ENCODE assay signal across 18 cellular contexts in the genomic region with DNA sequence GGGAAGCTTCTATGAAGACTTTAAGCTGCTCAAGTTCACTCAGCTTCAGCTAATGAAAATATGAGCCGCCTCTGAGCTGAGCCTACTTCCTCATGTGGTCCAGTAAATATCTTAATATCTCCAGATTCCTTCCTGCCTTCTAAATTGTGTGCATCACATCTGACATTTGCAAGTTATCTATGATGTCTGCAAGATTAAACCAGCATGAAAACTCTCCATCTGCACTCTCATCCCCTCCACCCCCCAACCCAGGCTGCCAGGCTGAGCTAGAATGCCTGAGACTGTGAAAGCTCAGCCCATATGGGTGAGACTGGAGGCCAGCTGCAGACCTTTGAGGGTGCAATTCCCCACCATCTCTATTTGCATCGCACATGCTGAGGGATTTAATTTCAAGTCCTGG.
A peak's percentile ranks its signal among the peaks of the same experiment; 100 is the strongest.
DNase-seq lines count a peak whose midpoint lies in the region; ATAC-seq and TF ChIP-seq lines count a peak whose summit lies in the region.
"Had no signal": no experiment of that assay in that cellular context is flagged by ENCODE, and none has a peak within 500 bp of the region (broad histone marks: within the 10 kb centered on the region; RNA-seq: fewer than 3 reads in every experiment).

No MANE protein-coding gene starts in this region.

- no peak overlapping the region for H3K14ac ChIP-seq in H9 (ENCODE audit: insufficient read depth, low read length)

- no peak overlapping the region for H3K4me3 ChIP-seq in SK-N-SH (ENCODE audit: low read depth in 2 of 2, low read length in 1 of 2)
- H3K4me3 ChIP-seq: A549 had no signal

- H4K91ac ChIP-seq in H9 (ENCODE audit: insufficient read length, low read depth, low read length): no peak overlapping the region

- no peak overlapping the region for H3K18ac ChIP-seq in H9 (ENCODE audit: insufficient read length, low read depth, low read length)

- H2BK12ac ChIP-seq in H9 (ENCODE audit: insufficient read length, low read depth, low read length): no peak overlapping the region

- no peak overlapping the region for H4K8ac ChIP-seq in H9 (replicated peaks; ENCODE audit: insufficient read length, low read depth, low read length)

- 16% methylated on average over 2 of the region's 2 CpGs for WGBS in SK-N-SH (ENCODE audit: low lambda C conversion rate)
- WGBS in H9 (ENCODE audit: extremely low coverage, insufficient read length, low lambda C conversion rate): no CpG with 5 or more reads among the region's 2 CpGs

- H3K27ac Mint-ChIP-seq in nephron progenitor cell: peak overlapping the region; percentile 38
- no peak overlapping the region for H3K27ac Mint-ChIP-seq in H9
- H3K27ac Mint-ChIP-seq: CD4-positive, alpha-beta T cell had no signal

- no peak for TF ChIP-seq RAD21 in SK-N-SH (IDR thresholded peaks at IDR 0.05; ENCODE audit: low read length)

- H3K27me3 Mint-ChIP-seq in nephron progenitor cell (ENCODE audit: low read depth, poor library complexity) (no peaks in the 10 kb centered on the region), H9 (ENCODE audit: low read depth) (peaks cover 81% of the 10 kb centered on the region)

- H3K4me1 ChIP-seq in SK-N-SH (ENCODE audit: control insufficient read depth in 1 of 2, insufficient read depth in 2 of 2, low read depth in 1 of 2, low read length in 1 of 2) (peaks cover 0 to 9% of the 10 kb centered on the region in 2 experiments; a peak in 1 of 4 replicates), H9 (ENCODE audit: insufficient read depth, low read length) (no peaks in the 10 kb centered on the region)
- H3K4me1 ChIP-seq: Caco-2 had no signal

- no peaks in the 10 kb centered on the region for H3K79me1 ChIP-seq in H9 (ENCODE audit: insufficient read depth, low read depth, low read length, poor library complexity, severe bottlenecking)

- no peak overlapping the region for H2BK20ac ChIP-seq in H9 (ENCODE audit: low read depth, low read length, poor library complexity, severe bottlenecking)

- H3K9me3 Mint-ChIP-seq in nephron progenitor cell (no peaks in the 10 kb centered on the region), H9 (no peaks in the 10 kb centered on the region; a peak in 1 of 5 replicates)
- H3K9me3 Mint-ChIP-seq: CD4-positive, alpha-beta T cell had no signal

- H3K27me3 ChIP-seq in SK-N-SH (ENCODE audit: insufficient read depth) (peaks cover 6% of the 10 kb centered on the region; the same call in 1 of the 2 replicates), H9 (ENCODE audit: insufficient read depth, low read length) (no peaks in the 10 kb centered on the region)

- H3K4me1 Mint-ChIP-seq in nephron progenitor cell: peaks cover 24% of the 10 kb centered on the region
- H3K4me1 Mint-ChIP-seq in H9: peaks cover 0 to 7% of the 10 kb centered on the region in 2 experiments; a peak in 2 of 4 replicates

- no peak overlapping the region for H3K4ac ChIP-seq in H9 (ENCODE audit: low read depth, low read length)

- CTCF ChIA-PET in SK-N-SH (lab: Yijun Ruan, JAX): no interaction called here

- H2BK5ac ChIP-seq in H9 (ENCODE audit: insufficient read length, low read length): no peak overlapping the region

- no peaks in the 10 kb centered on the region for H3F3A ChIP-seq in SK-N-SH (replicated peaks; ENCODE audit: insufficient read depth)

- no peak overlapping the region for H3K56ac ChIP-seq in H9 (ENCODE audit: insufficient read length, low read depth, low read length)

- no peak overlapping the region for H3K27ac ChIP-seq in SK-N-SH (ENCODE audit: low read depth in 2 of 2, low read length in 1 of 2)
- no peak overlapping the region for H3K27ac ChIP-seq in H9 (ENCODE audit: insufficient read length, low read depth, low read length)
- H3K27ac ChIP-seq: 22Rv1, A549, C4-2B, HL-60 had no signal

- H3K36me3 Mint-ChIP-seq in nephron progenitor cell (ENCODE audit: low read depth): no peaks in the 10 kb centered on the region
- H3K36me3 Mint-ChIP-seq in H9 (ENCODE audit: insufficient read depth in 1 of 3, low read depth in 3 of 3): no peaks in the 10 kb centered on the region

- H3K23me2 ChIP-seq in H9 (ENCODE audit: insufficient read length, low read depth, low read length, poor library complexity, severe bottlenecking): no peaks in the 10 kb centered on the region

- no peaks in the 10 kb centered on the region for H3K79me2 ChIP-seq in SK-N-SH (ENCODE audit: insufficient read depth)
- H3K79me2 ChIP-seq in H9 (ENCODE audit: insufficient read depth, low read length): no peaks in the 10 kb centered on the region

- H4K20me1 ChIP-seq in SK-N-SH (ENCODE audit: insufficient read depth) (no peaks in the 10 kb centered on the region), H9 (ENCODE audit: control insufficient read depth, insufficient read depth, insufficient read length) (no peaks in the 10 kb centered on the region)

- H3T11ph ChIP-seq in H9 (ENCODE audit: low read length): no peak overlapping the region

- no peak overlapping the region for H3K4me3 Mint-ChIP-seq in nephron progenitor cell
- H3K4me3 Mint-ChIP-seq in H9: no peak overlapping the region
- H3K4me3 Mint-ChIP-seq: CD4-positive, alpha-beta T cell had no signal

- H3K36me3 ChIP-seq in SK-N-SH (replicated peaks in 1 of 2; ENCODE audit: control insufficient read depth in 1 of 2, insufficient read depth in 2 of 2, low read length in 1 of 2): no peaks in the 10 kb centered on the region

- H3K9me2 ChIP-seq in SK-N-SH: no peaks in the 10 kb centered on the region

- DNase-seq in DMS 273 (lab: John Stamatoyannopoulos, UW; ENCODE audit: unreplicated experiment) (peak; percentile 53), DMS 273 treated with DMSO at 0.1 percent for 48 hours (lab: John Stamatoyannopoulos, UW) (no peak), SK-N-SH (peak; percentile 55), nephron progenitor cell (no peak), ecto neural progenitor cell (ENCODE audit: low spot score) (no peak), H9 (no peak)
- DNase-seq: AML-193; Caco-2; CD4-positive, alpha-beta T cell; DMS79 treated with DMSO at 0.1 percent for 48 hours; GF-D8; GOT3; H7 had no signal

- no peaks in the 10 kb centered on the region for H3K9me3 ChIP-seq in SK-N-SH
- no peaks in the 10 kb centered on the region for H3K9me3 ChIP-seq in H9 (ENCODE audit: control insufficient read depth, low read depth, low read length)
- H3K9me3 ChIP-seq: A549 had no signal

- no peak overlapping the region for H3K23ac ChIP-seq in H9 (ENCODE audit: insufficient read length, low read depth, low read length)

- no peak for ATAC-seq in HG02840 (IDR thresholded peaks at IDR 0.05; ENCODE audit: low FRiP score, unreplicated experiment)
- ATAC-seq: A549 had no signal

- H2AK5ac ChIP-seq in H9 (ENCODE audit: insufficient read length, low read length): no peak overlapping the region

- no peak overlapping the region for H4K5ac ChIP-seq in H9 (ENCODE audit: insufficient read length, low read depth, low read length)

- no peak overlapping the region for H3K4me2 ChIP-seq in SK-N-SH
- H3K4me2 ChIP-seq in H9 (ENCODE audit: insufficient read depth, insufficient read length, low read length): no peak overlapping the region
- H3K4me2 ChIP-seq: A549 had no signal

- POLR2A ChIA-PET in SK-N-SH (lab: Yijun Ruan, JAX): no interaction called here

- H2AFZ ChIP-seq in SK-N-SH (ENCODE audit: low read depth): no peak overlapping the region
- H2AFZ ChIP-seq in H9 (ENCODE audit: low read length): no peak overlapping the region

- TF ChIP-seq EP300 in SK-N-SH (IDR thresholded peaks at IDR 0.05; ENCODE audit: borderline replicate concordance in 1 of 2, low read depth in 1 of 2, low read length in 1 of 2): peak in 1 of 2 experiments; percentile 69; a peak in 1 of 4 replicates

- no peak overlapping the region for H3K9ac ChIP-seq in SK-N-SH
- no peak overlapping the region for H3K9ac ChIP-seq in H9 (ENCODE audit: extremely low read depth, insufficient read length, low read length)

- no peak for TF ChIP-seq CTCF in SK-N-SH (IDR thresholded peaks at IDR 0.05)
- no peak for TF ChIP-seq CTCF in nephron progenitor cell (IDR thresholded peaks at IDR 0.05)
- TF ChIP-seq CTCF in H9 (conservative IDR thresholded peaks at IDR 0.05): no peak

- no peak overlapping the region for H2BK120ac ChIP-seq in H9 (ENCODE audit: low read depth, low read length, poor library complexity, severe bottlenecking)

- H2BK15ac ChIP-seq in H9 (ENCODE audit: low read depth, low read length): no peak overlapping the region

TF ChIP-seq in SK-N-SH, 30 proteins besides CTCF, POLR2A, EP300 and RAD21 (continues in another document):
- TF ChIP-seq TEAD4 (IDR thresholded peaks at IDR 0.05; ENCODE audit: borderline replicate concordance, insufficient read depth): no peak
- no peak for TF ChIP-seq SMC3 (IDR thresholded peaks at IDR 0.05; ENCODE audit: low read depth, low read length)
- TF ChIP-seq, protein P1, sequence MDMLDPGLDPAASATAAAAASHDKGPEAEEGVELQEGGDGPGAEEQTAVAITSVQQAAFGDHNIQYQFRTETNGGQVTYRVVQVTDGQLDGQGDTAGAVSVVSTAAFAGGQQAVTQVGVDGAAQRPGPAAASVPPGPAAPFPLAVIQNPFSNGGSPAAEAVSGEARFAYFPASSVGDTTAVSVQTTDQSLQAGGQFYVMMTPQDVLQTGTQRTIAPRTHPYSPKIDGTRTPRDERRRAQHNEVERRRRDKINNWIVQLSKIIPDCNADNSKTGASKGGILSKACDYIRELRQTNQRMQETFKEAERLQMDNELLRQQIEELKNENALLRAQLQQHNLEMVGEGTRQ (IDR thresholded peaks at IDR 0.05; ENCODE audit: borderline replicate concordance, low read depth, low read length): no peak
- TF ChIP-seq EZH2phosphoT487 (IDR thresholded peaks at IDR 0.05; ENCODE audit: borderline replicate concordance, low read depth): no peak
- no peak for TF ChIP-seq IRF3 (IDR thresholded peaks at IDR 0.05; ENCODE audit: low read depth, low read length)
- no peak for TF ChIP-seq MEF2A (IDR thresholded peaks at IDR 0.05; ENCODE audit: borderline replicate concordance, low read depth)
- no peak for TF ChIP-seq ELF1 (IDR thresholded peaks at IDR 0.05)
- no peak for TF ChIP-seq MXI1 (IDR thresholded peaks at IDR 0.05; ENCODE audit: low read depth, low read length)
- no peak for TF ChIP-seq NFIC (IDR thresholded peaks at IDR 0.05; ENCODE audit: borderline replicate concordance)
- TF ChIP-seq TCF12 (IDR thresholded peaks at IDR 0.05): no peak
- TF ChIP-seq GABPA (IDR thresholded peaks at IDR 0.05; ENCODE audit: low read depth): no peak
- no peak for TF ChIP-seq POLR2AphosphoS5 (IDR thresholded peaks at IDR 0.05; ENCODE audit: low read depth, low read length)
- peak; percentile 28 for TF ChIP-seq CHD2 (IDR thresholded peaks at IDR 0.05; ENCODE audit: low read length, partially characterized antibody)
- peak; percentile 80 for TF ChIP-seq GATA2 (CRISPR knock-in tag; IDR thresholded peaks at IDR 0.05)

Comparison
In these comparisons a context has a peak if more than half of its experiments do, and no peak if none do; other contexts are left out.
1. DNase-seq: peak in DMS 273 (single experiment) and SK-N-SH (single experiment); none in DMS 273 treated with DMSO at 0.1 percent for 48 hours (single experiment), nephron progenitor cell (single experiment), ecto neural progenitor cell (single experiment) and H9 (single experiment).